In the genomic region with DNA sequence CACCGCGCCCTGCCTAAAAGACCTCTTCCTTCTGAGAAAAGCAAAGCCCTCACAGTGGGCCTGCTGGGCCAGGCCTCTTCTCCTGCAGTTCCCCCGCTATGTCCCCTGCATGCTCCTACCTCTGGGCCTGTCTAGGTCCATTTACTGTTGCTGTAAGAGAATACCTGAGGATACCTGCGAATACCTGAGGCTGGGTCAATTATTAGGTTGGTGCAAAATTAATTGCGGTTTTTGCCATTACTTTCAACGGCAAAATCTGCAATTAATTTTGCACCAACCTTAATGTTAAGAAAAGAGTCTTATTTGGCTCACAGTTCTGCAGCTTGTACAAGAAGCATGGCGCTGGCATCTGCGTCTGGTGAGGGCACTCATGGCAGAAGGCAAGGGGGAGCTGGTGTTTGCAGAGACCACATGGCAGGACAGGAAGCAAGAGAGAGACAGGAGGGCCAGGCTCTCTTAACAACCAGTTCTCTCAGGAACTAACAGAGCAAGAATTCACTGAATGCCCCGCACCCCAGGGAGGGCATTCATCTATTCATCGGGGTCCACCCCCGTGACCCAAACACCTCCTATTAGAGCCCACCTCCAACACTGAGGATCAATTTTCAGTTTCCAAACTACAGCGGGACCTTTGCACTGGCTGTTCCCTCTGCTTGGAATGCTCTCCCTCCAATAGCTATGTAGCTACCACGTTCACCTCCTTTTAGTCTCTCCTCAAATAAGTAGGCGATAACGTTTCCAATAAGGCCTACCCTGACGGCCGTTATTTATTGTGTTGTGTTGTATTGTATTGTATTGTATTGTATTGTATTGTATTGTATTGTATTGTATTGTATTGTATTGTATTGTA, we compare ENCODE assay signal across 28 cellular contexts. TPM values are rescaled to one million over a fixed set of nuclear protein-coding genes. Genes with fewer than 3 reads are reported as not detected.
"Had no signal": no experiment of that assay in that cellular context is flagged by ENCODE, and none has a peak within 500 bp of the region (broad histone marks: within the 10 kb centered on the region; RNA-seq: fewer than 3 reads in every experiment).

No MANE protein-coding gene starts in this region.

- H3K27me3 ChIP-seq: dorsolateral prefrontal cortex, esophagus squamous epithelium, gastrocnemius medialis, heart right ventricle, left lung had no signal

- FAIRE-seq: colon, endothelial cell of umbilical vein, islet of Langerhans, keratinocyte had no signal

- ATAC-seq: gastrocnemius medialis, heart right ventricle, left cardiac atrium, left lung, left ventricle myocardium superior, lower lobe of right lung had no signal

- H3K36me3 ChIP-seq: esophagus squamous epithelium, gastrocnemius medialis, heart right ventricle, left lung, lower lobe of right lung had no signal

- H3K27ac ChIP-seq: coronary artery, dorsolateral prefrontal cortex, esophagus squamous epithelium, gastrocnemius medialis, heart right ventricle, left lung, lower lobe of right lung had no signal

- H3K4me3 ChIP-seq: coronary artery, dorsolateral prefrontal cortex, esophagus squamous epithelium, gastrocnemius medialis, heart right ventricle, left lung, lower lobe of right lung had no signal

- DNase-seq: dermis blood vessel endothelial cell; dorsolateral prefrontal cortex; effector CD4-positive, alpha-beta T cell; effector memory CD4-positive, alpha-beta T cell; esophagus squamous epithelium; foreskin fibroblast; foreskin melanocyte; gastrocnemius medialis; glutamatergic neuron; head of caudate nucleus; heart right ventricle; hippocampal formation; left cardiac atrium; left ventricle myocardium superior; lower lobe of right lung; mesendoderm; midbrain had no signal

- H3K4me1 ChIP-seq: esophagus squamous epithelium, gastrocnemius medialis, heart right ventricle, left lung, lower lobe of right lung had no signal

- H3K9me3 ChIP-seq: esophagus squamous epithelium, gastrocnemius medialis, heart right ventricle, left lung, lower lobe of right lung had no signal

RNA-seq across cellular contexts. Expression of a gene that starts 9.6 kb away (rescaled TPM):
- total RNA-seq: dermis blood vessel endothelial cell, endothelial cell of umbilical vein, epithelial cell of proximal tubule, esophagus squamous epithelium, gastrocnemius medialis, glomerular endothelial cell, kidney epithelial cell, left cardiac atrium, left ventricle myocardium superior, lower lobe of right lung, lung microvascular endothelial cell, mucosa of gallbladder had no signal
